In genomic region chr3:110629917-110630316, GRCh38 we compare ENCODE assay signal across 31 cellular contexts.
"Had no signal": no experiment of that assay in that cellular context is flagged by ENCODE, and none has a peak within 500 bp of the region (broad histone marks: within the 10 kb centered on the region; RNA-seq: fewer than 3 reads in every experiment).

No MANE protein-coding gene starts in this region.

- H3K79me2 ChIP-seq: parathyroid adenoma had no signal

- H3K36me3 ChIP-seq: neutrophil, ovary, spleen, stomach, thoracic aorta, thyroid gland, tibial nerve, upper lobe of right lung, uterus had no signal

- ATAC-seq: naive thymus-derived CD8-positive, alpha-beta T cell; natural killer cell treated with Interleukin-12 subunit alpha and Interleukin-12 subunit beta and Interleukin-15 and Interleukin-18, amount 100 ng/mL, for 72 hours; psoas muscle; right cardiac atrium; sciatic nerve; stimulated activated memory B cell treated with anti-CD40 and anti-IgM and Interleukin-4, amounts not matched to agents 10 μg/mL and 1 μg/mL and 100 μg/mL, for 72 hours; upper lobe of right lung had no signal

- H3K27ac ChIP-seq: neutrophil, ovary, parathyroid adenoma, psoas muscle, skin epidermis, spleen, stomach, thoracic aorta, thyroid gland, tibial nerve, upper lobe of right lung, uterus had no signal

- H3K27ac Mint-ChIP-seq: naive B cell; naive thymus-derived CD8-positive, alpha-beta T cell; natural killer cell treated with Interleukin-12 subunit alpha and Interleukin-12 subunit beta and Interleukin-15 and Interleukin-18, amount 100 ng/mL, for 72 hours; nephron progenitor cell; progenitor cell of endocrine pancreas; stimulated activated memory B cell treated with anti-CD40 and anti-IgM and Interleukin-4, amounts not matched to agents 10 μg/mL and 1 μg/mL and 100 μg/mL, for 72 hours; stimulated activated naive CD8-positive, alpha-beta T cell treated with anti-CD3 and anti-CD28 coated beads, Interleukin-15, Interleukin-2, amounts not matched to agents 100 ng/mL and 50 ng/mL, for 24 hours; type B pancreatic cell had no signal

- H3K9me3 Mint-ChIP-seq: nephron progenitor cell; neural crest cell; stimulated activated memory B cell treated with anti-CD40 and anti-IgM and Interleukin-4, amounts not matched to agents 10 μg/mL and 1 μg/mL and 100 μg/mL, for 72 hours had no signal

- H3K27me3 Mint-ChIP-seq: naive B cell; naive thymus-derived CD8-positive, alpha-beta T cell; natural killer cell treated with Interleukin-12 subunit alpha and Interleukin-12 subunit beta and Interleukin-15 and Interleukin-18, amount 100 ng/mL, for 72 hours; progenitor cell of endocrine pancreas; stimulated activated memory B cell treated with anti-CD40 and anti-IgM and Interleukin-4, amounts not matched to agents 10 μg/mL and 1 μg/mL and 100 μg/mL, for 72 hours; stimulated activated naive CD8-positive, alpha-beta T cell treated with anti-CD3 and anti-CD28 coated beads, Interleukin-15, Interleukin-2, amounts not matched to agents 100 ng/mL and 50 ng/mL, for 24 hours; type B pancreatic cell had no signal

- H3K9ac ChIP-seq: parathyroid adenoma had no signal

- H3K36me3 Mint-ChIP-seq: naive B cell; naive thymus-derived CD8-positive, alpha-beta T cell; natural killer cell treated with Interleukin-12 subunit alpha and Interleukin-12 subunit beta and Interleukin-15 and Interleukin-18, amount 100 ng/mL, for 72 hours; stimulated activated memory B cell treated with anti-CD40 and anti-IgM and Interleukin-4, amounts not matched to agents 10 μg/mL and 1 μg/mL and 100 μg/mL, for 72 hours; type B pancreatic cell had no signal

- DNase-seq: naive B cell; naive thymus-derived CD8-positive, alpha-beta T cell; nephron progenitor cell; nucleus accumbens; ovary; posterior cingulate gyrus; psoas muscle; spleen; stimulated activated CD4-positive, alpha-beta T cell treated with anti-CD3 and anti-CD28 coated beads, Interleukin-12 subunit alpha, Interleukin-12 subunit beta, amount 100 ng/mL, for 4 hours; stimulated activated CD4-positive, alpha-beta T cell treated with anti-CD3 and anti-CD28 coated beads, Interleukin-2, amount 100 ng/mL, for 24 hours; stimulated activated CD4-positive, alpha-beta T cell treated with anti-CD3 and anti-CD28 coated beads, Interleukin-2, amount 100 ng/mL, for 48 hours; stimulated activated CD4-positive, alpha-beta T cell treated with anti-CD3 and anti-CD28 coated beads, Interleukin-4, amount 100 ng/mL, for 24 hours; stimulated activated naive CD4-positive, alpha-beta T cell; stomach; thyroid gland; upper lobe of right lung; uterus had no signal

- H3K4me1 Mint-ChIP-seq: stimulated activated memory B cell treated with anti-CD40 and anti-IgM and Interleukin-4, amounts not matched to agents 10 μg/mL and 1 μg/mL and 100 μg/mL, for 72 hours had no signal

- H3K9me3 ChIP-seq: neutrophil, ovary, psoas muscle, spleen, stomach, thoracic aorta, thyroid gland, tibial nerve, upper lobe of right lung, uterus had no signal

- H3K4me2 ChIP-seq: smooth muscle cell had no signal

- H3K4me1 ChIP-seq: parathyroid adenoma, psoas muscle, spleen, tibial nerve, upper lobe of right lung, uterus had no signal

- H3K4me3 ChIP-seq: ovary, psoas muscle, skin epidermis, smooth muscle cell, spleen, stomach, thoracic aorta, thyroid gland, tibial nerve, upper lobe of right lung, uterus had no signal

- H3K4me3 Mint-ChIP-seq: naive B cell; naive thymus-derived CD8-positive, alpha-beta T cell; natural killer cell treated with Interleukin-12 subunit alpha and Interleukin-12 subunit beta and Interleukin-15 and Interleukin-18, amount 100 ng/mL, for 72 hours; nephron progenitor cell; neural crest cell; stimulated activated memory B cell treated with anti-CD40 and anti-IgM and Interleukin-4, amounts not matched to agents 10 μg/mL and 1 μg/mL and 100 μg/mL, for 72 hours; stimulated activated naive CD8-positive, alpha-beta T cell treated with anti-CD3 and anti-CD28 coated beads, Interleukin-15, Interleukin-2, amounts not matched to agents 100 ng/mL and 50 ng/mL, for 24 hours; type B pancreatic cell had no signal

- H2AFZ ChIP-seq: parathyroid adenoma had no signal

- H3K27me3 ChIP-seq: neutrophil, ovary, spleen, stomach, thyroid gland, tibial nerve, upper lobe of right lung, uterus had no signal
